Comparison of ENCODE assay signal across 9 cellular contexts in the genomic region with DNA sequence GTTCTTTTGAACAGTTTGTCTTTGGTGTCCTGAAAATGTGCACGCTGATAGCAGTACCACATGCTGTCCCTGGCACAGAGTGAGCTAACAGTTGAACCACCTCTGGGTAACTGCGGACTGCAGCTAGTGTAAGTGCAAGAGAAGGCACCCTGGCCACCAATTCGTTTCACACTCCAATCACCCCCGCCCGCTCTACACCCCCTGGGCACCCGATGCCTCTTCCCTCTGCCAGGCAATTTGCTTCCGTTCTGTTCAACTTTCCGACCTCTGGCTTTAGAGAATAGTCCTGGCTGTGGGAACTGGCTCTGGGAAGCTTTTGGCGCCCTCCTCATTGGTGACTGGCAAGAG. TPM values are rescaled to one million over a fixed set of nuclear protein-coding genes. Genes with fewer than 3 reads are reported as not detected.
A peak's percentile ranks its signal among the peaks of the same experiment; 100 is the strongest.
DNase-seq lines count a peak whose midpoint lies in the region; ATAC-seq and TF ChIP-seq lines count a peak whose summit lies in the region.
"Had no signal": no experiment of that assay in that cellular context is flagged by ENCODE, and none has a peak within 500 bp of the region (broad histone marks: within the 10 kb centered on the region; RNA-seq: fewer than 3 reads in every experiment).

No MANE protein-coding gene starts in this region.

- H3K4me1 Mint-ChIP-seq in CD4-positive, CD25-positive, alpha-beta regulatory T cell = peaks cover 28 to 70% (median 59%) of the 10 kb centered on the region in 4 donors
- H3K4me1 Mint-ChIP-seq in activated naive CD8-positive, alpha-beta T cell (ENCODE audit: low read depth) = peaks cover 67% of the 10 kb centered on the region
- H3K4me1 Mint-ChIP-seq in Caco-2 (ENCODE audit: low read depth, unreplicated experiment) = no peaks in the 10 kb centered on the region

- peak overlapping the region; percentile 93 to 99 (median 98) for H3K4me3 Mint-ChIP-seq in CD4-positive, CD25-positive, alpha-beta regulatory T cell
- peak overlapping the region; percentile 97 for H3K4me3 Mint-ChIP-seq in activated naive CD8-positive, alpha-beta T cell
- H3K4me3 Mint-ChIP-seq in Caco-2 (ENCODE audit: unreplicated experiment) = no peak overlapping the region

- H3K27me3 ChIP-seq in CD4-positive, CD25-positive, alpha-beta regulatory T cell (ENCODE audit: control insufficient read depth, insufficient read depth, low read length) = peaks cover 4% of the 10 kb centered on the region
- H3K27me3 ChIP-seq in Karpas-422 (ENCODE audit: low read length) (no peaks in the 10 kb centered on the region), Caco-2 (replicated peaks; ENCODE audit: control insufficient read depth, insufficient read depth, low read length) (peaks cover 2% of the 10 kb centered on the region)

- H3K9ac ChIP-seq in Karpas-422 (ENCODE audit: low read length) = no peak overlapping the region
- H3K9ac ChIP-seq: parathyroid adenoma had no signal

- peak overlapping the region; percentile 91 to 100 (median 96) for H3K27ac Mint-ChIP-seq in CD4-positive, CD25-positive, alpha-beta regulatory T cell
- H3K27ac Mint-ChIP-seq in activated naive CD8-positive, alpha-beta T cell = peak overlapping the region; percentile 99
- no peak overlapping the region for H3K27ac Mint-ChIP-seq in Caco-2 (ENCODE audit: unreplicated experiment)

- H3K9me2 ChIP-seq in Karpas-422 (replicated peaks; ENCODE audit: insufficient read depth, low read length) = no peaks in the 10 kb centered on the region

- peak overlapping the region; percentile 89 for H3K27ac ChIP-seq in CD4-positive, CD25-positive, alpha-beta regulatory T cell (ENCODE audit: insufficient read depth, low read length, poor library complexity, severe bottlenecking)
- H3K27ac ChIP-seq in Karpas-422 (ENCODE audit: low read length) = no peak overlapping the region
- H3K27ac ChIP-seq: parathyroid adenoma had no signal

- no TSS peak for BruUV-seq in Caco-2 (replicated peaks; lab: Mats Ljungman, UMichigan)

- peak overlapping the region; percentile 19 for H3K4me2 ChIP-seq in Karpas-422 (ENCODE audit: low read depth, low read length, poor library complexity, severe bottlenecking)

- peak overlapping the region; percentile 95 for H3K4me3 ChIP-seq in CD4-positive, CD25-positive, alpha-beta regulatory T cell (ENCODE audit: low read depth, low read length)
- H3K4me3 ChIP-seq in Karpas-422 (ENCODE audit: low read length) (peak overlapping the region; percentile 16; the same call in 1 of the 2 replicates), Caco-2 (ENCODE audit: low read depth, low read length) (no peak overlapping the region)

- no peaks in the 10 kb centered on the region for H3K79me2 ChIP-seq in Karpas-422 (ENCODE audit: low read length)
- H3K79me2 ChIP-seq: parathyroid adenoma had no signal

- CTCF ChIA-PET in Caco-2 (lab: Charles Lee) = no interaction called here

- peaks cover 0 to 2% (median 0%) of the 10 kb centered on the region in 7 donors for H3K9me3 Mint-ChIP-seq in CD4-positive, CD25-positive, alpha-beta regulatory T cell
- no peaks in the 10 kb centered on the region for H3K9me3 Mint-ChIP-seq in activated naive CD8-positive, alpha-beta T cell (ENCODE audit: low read depth)
- H3K9me3 Mint-ChIP-seq in Caco-2 (ENCODE audit: unreplicated experiment) = no peaks in the 10 kb centered on the region

- no peak overlapping the region for H2AFZ ChIP-seq in Karpas-422 (ENCODE audit: low read length)
- H2AFZ ChIP-seq: parathyroid adenoma had no signal

- no peaks in the 10 kb centered on the region for H3K36me3 Mint-ChIP-seq in CD4-positive, CD25-positive, alpha-beta regulatory T cell
- H3K36me3 Mint-ChIP-seq in activated naive CD8-positive, alpha-beta T cell = peaks cover 13% of the 10 kb centered on the region
- no peaks in the 10 kb centered on the region for H3K36me3 Mint-ChIP-seq in Caco-2 (ENCODE audit: insufficient read depth, unreplicated experiment)

- peaks cover under 1% of the 10 kb centered on the region for H3K36me3 ChIP-seq in CD4-positive, CD25-positive, alpha-beta regulatory T cell (ENCODE audit: control insufficient read depth, insufficient read depth, low read length)
- H3K36me3 ChIP-seq in Karpas-422 (ENCODE audit: insufficient read depth, low read length) (no peaks in the 10 kb centered on the region), Caco-2 (ENCODE audit: control insufficient read depth, insufficient read depth, low read length) (no peaks in the 10 kb centered on the region)

- TF ChIP-seq CTCF in omental fat pad (IDR thresholded peaks at IDR 0.05) (no peak), Caco-2 (IDR thresholded peaks at IDR 0.05; ENCODE audit: insufficient read depth in 1 of 2, low read depth in 1 of 2, low read length in 1 of 2, severe bottlenecking in 1 of 2, unreplicated experiment in 1 of 2) (no peak)

- peaks cover 47% of the 10 kb centered on the region for H3K4me1 ChIP-seq in CD4-positive, CD25-positive, alpha-beta regulatory T cell (ENCODE audit: control insufficient read depth, insufficient read depth, low read length, poor library complexity, severe bottlenecking)
- peaks cover 3% of the 10 kb centered on the region; the same call in 1 of the 2 replicates for H3K4me1 ChIP-seq in Karpas-422 (ENCODE audit: low read length)
- no peaks in the 10 kb centered on the region for H3K4me1 ChIP-seq in Caco-2
- H3K4me1 ChIP-seq: parathyroid adenoma had no signal

- ATAC-seq in CD4-positive, CD25-positive, alpha-beta regulatory T cell (ENCODE audit: low read depth in 2 of 2) = peak; percentile 29 to 30
- ATAC-seq in GM21515 (IDR thresholded peaks at IDR 0.05; ENCODE audit: unreplicated experiment) = peak; percentile 16
- ATAC-seq in omental fat pad (ENCODE audit: low FRiP score) = no peak

- intact Hi-C loops in Caco-2 (cut with micrococcal nuclease; ENCODE audit: unreplicated experiment) = no loop called here

- no peaks in the 10 kb centered on the region for H3K9me3 ChIP-seq in CD4-positive, CD25-positive, alpha-beta regulatory T cell (ENCODE audit: control insufficient read depth in 2 of 2, low read length in 2 of 2)
- no peaks in the 10 kb centered on the region for H3K9me3 ChIP-seq in Karpas-422 (ENCODE audit: low read length)
- no peaks in the 10 kb centered on the region for H3K9me3 ChIP-seq in Caco-2

- peak; percentile 7 to 58 (median 23) for DNase-seq in CD4-positive, CD25-positive, alpha-beta regulatory T cell
- DNase-seq in Karpas-422 (peak; percentile 41), hypothalamus (lab: John Stamatoyannopoulos, UW) (peak in 27 of 51 donors; percentile 27 to 89 (median 62)), omental fat pad (ENCODE audit: low spot score) (no peak), Caco-2 (no peak)
- DNase-seq in stimulated activated CD4-positive, alpha-beta T cell treated with anti-CD3 and anti-CD28 coated beads, Interleukin-4, amount 100 ng/mL, for 24 hours = peak; percentile 51

- H3K27me3 Mint-ChIP-seq in CD4-positive, CD25-positive, alpha-beta regulatory T cell = peaks cover 14% of the 10 kb centered on the region
- no peaks in the 10 kb centered on the region for H3K27me3 Mint-ChIP-seq in activated naive CD8-positive, alpha-beta T cell
- H3K27me3 Mint-ChIP-seq in Caco-2 (ENCODE audit: insufficient read depth, unreplicated experiment) = peaks cover 16% of the 10 kb centered on the region

- POLR2A ChIA-PET in Caco-2 (lab: Charles Lee) = no interaction called here

- no peaks in the 10 kb centered on the region for H4K20me1 ChIP-seq in Karpas-422 (ENCODE audit: insufficient read depth, low read depth, low read length)

RNA-seq across cellular contexts. Expression of gene DOCK10, which starts 1.4 kb away (rescaled TPM):
- 222 TPM for total RNA-seq in CD4-positive, CD25-positive, alpha-beta regulatory T cell
- 10 to 100 TPM; 28.3 to 47.7 (median 34.9) TPM for polyA plus RNA-seq in CD4-positive, CD25-positive, alpha-beta regulatory T cell
- total RNA-seq in Karpas-422 (2014; rRNA removed; shearing (Covaris generic); ENCODE audit: low replicate concordance) = 0.15 and 0.76 TPM in 2 replicates
- total RNA-seq in omental fat pad = 10 to 100 TPM; 11.9 to 42.0 (median 17.9) TPM
- total RNA-seq in Caco-2 (2022) = not detected in 2 replicates

Comparison
In these comparisons a context has a peak if more than half of its experiments do, and no peak if none do; other contexts are left out.
1. DNase-seq: peak in CD4-positive, CD25-positive, alpha-beta regulatory T cell (3 of 3), Karpas-422 (single experiment), hypothalamus (27 of 51) and stimulated activated CD4-positive, alpha-beta T cell treated with anti-CD3 and anti-CD28 coated beads, Interleukin-4, amount 100 ng/mL, for 24 hours (single experiment); none in omental fat pad (single experiment) and Caco-2 (0 of 2).